10 cellular contexts compared by ENCODE assay signal in genomic region chr6:139287868-139288267, GRCh38.
"Had no signal": no experiment of that assay in that cellular context is flagged by ENCODE, and none has a peak within 500 bp of the region (broad histone marks: within the 10 kb centered on the region; RNA-seq: fewer than 3 reads in every experiment).

No MANE protein-coding gene starts in this region.

- H3K36me3 Mint-ChIP-seq: neural progenitor cell had no signal

- H3K4me3 Mint-ChIP-seq: activated naive CD4-positive, alpha-beta T cell treated with anti-CD3 and anti-CD28 coated beads, Interleukin-2, amount 10 ng/mL, durations not matched to agents 7 days and 5 days; neural progenitor cell had no signal

- H3K27ac Mint-ChIP-seq: activated T-helper 2 cell treated with anti-CD3 and anti-CD28 coated beads, Interferon-gamma antibody, Interleukin-2, Interleukin-4, amounts not matched to agents 10 μg/mL and 5 μg/mL and 100 μg/mL, durations not matched to agents 14 hours and 24 hours and 36 hours had no signal

- H3K27me3 Mint-ChIP-seq: activated naive CD4-positive, alpha-beta T cell treated with anti-CD3 and anti-CD28 coated beads, Interleukin-2, amount 10 ng/mL, durations not matched to agents 7 days and 5 days had no signal

- H3K9me3 Mint-ChIP-seq: activated naive CD4-positive, alpha-beta T cell treated with anti-CD3 and anti-CD28 coated beads, Interleukin-2, amount 10 ng/mL, durations not matched to agents 7 days and 5 days; neural progenitor cell had no signal

- ATAC-seq: activated CD4-positive, CD25-positive, alpha-beta regulatory T cell treated with anti-CD3 and anti-CD28 coated beads, Interleukin-2, amount 50 U/mL, for 24 hours; pancreas had no signal

- DNase-seq: activated naive CD4-positive, alpha-beta T cell treated with anti-CD3 and anti-CD28 coated beads, Interleukin-2, amount 10 ng/mL, durations not matched to agents 7 days and 5 days; adrenal gland; caudate nucleus; effector CD4-positive, alpha-beta T cell; pancreas; stimulated activated CD4-positive, alpha-beta T cell treated with anti-CD3 and anti-CD28 coated beads, Interleukin-4, amount 100 ng/mL, for 4 hours; thyroid gland had no signal
